ENCODE assay signal across 26 cellular contexts in genomic region chr1:11879311-11880180, GRCh38. TPM values are rescaled to one million over a fixed set of nuclear protein-coding genes. Genes with fewer than 3 reads are reported as not detected.
A peak's percentile ranks its signal among the peaks of the same experiment; 100 is the strongest.
DNase-seq lines count a peak whose midpoint lies in the region; ATAC-seq and TF ChIP-seq lines count a peak whose summit lies in the region.
"Had no signal": no experiment of that assay in that cellular context is flagged by ENCODE, and none has a peak within 500 bp of the region (broad histone marks: within the 10 kb centered on the region; RNA-seq: fewer than 3 reads in every experiment).

No MANE protein-coding gene starts in this region.

- in situ Hi-C loops in gastrocnemius medialis (cut with MboI; ENCODE audit: low sequenced_read_pairs in 4 of 4): no loop called here

- H3K4me1 Mint-ChIP-seq in mesothelial cell of epicardium: peaks cover 25% of the 10 kb centered on the region
- H3K4me1 Mint-ChIP-seq: CD4-positive, alpha-beta memory T cell had no signal

- H3K36me3 ChIP-seq in SK-N-SH (replicated peaks in 1 of 2; ENCODE audit: control insufficient read depth in 1 of 2, insufficient read depth in 2 of 2, low read length in 1 of 2) (no peaks in the 10 kb centered on the region), gastrocnemius medialis (no peaks in the 10 kb centered on the region)
- H3K36me3 ChIP-seq: BLaER1 had no signal

- H3K4me1 ChIP-seq in SK-N-SH (ENCODE audit: control insufficient read depth in 1 of 2, insufficient read depth in 2 of 2, low read depth in 1 of 2, low read length in 1 of 2): peaks cover 0 to 69% of the 10 kb centered on the region in 2 experiments; a peak in 2 of 4 replicates
- peaks cover 33% of the 10 kb centered on the region for H3K4me1 ChIP-seq in right cardiac atrium (ENCODE audit: control insufficient read depth, insufficient read depth, low read length)
- peaks cover 43 to 64% of the 10 kb centered on the region in 2 donors for H3K4me1 ChIP-seq in gastrocnemius medialis

- DNase-seq in SK-N-SH (no peak), D341Med (ENCODE audit: low spot score) (peak; percentile 12), right cardiac atrium (no peak), gastrocnemius medialis (no peak), mesothelial cell of epicardium (ENCODE audit: low spot score in 2 of 2, unreplicated experiment in 2 of 2) (no peak), HuH-7 (ENCODE audit: low spot score) (no peak)
- DNase-seq: ACHN; Caco-2; CD4-positive, alpha-beta memory T cell; DND-41; GOT3; KBM-7; MM.1S; NCI-H1048; NCI-H1417 treated with DMSO at 0.1 percent for 48 hours; NCI-H187; NCI-H2107; NCI-H446 treated with DMSO at 0.1 percent for 48 hours; NCI-H526 treated with DMSO at 0.1 percent for 48 hours; OCI-M1 had no signal

- POLR2A ChIA-PET in SK-N-SH (lab: Yijun Ruan, JAX): interaction anchor here (2.2 kb wide), 1 partner anchor 28 kb away, joined by 14 read pairs; no protein-coding TSS in a partner anchor

- H3K79me2 ChIP-seq in SK-N-SH (ENCODE audit: insufficient read depth): no peaks in the 10 kb centered on the region

- no peaks in the 10 kb centered on the region for H3K9me3 Mint-ChIP-seq in mesothelial cell of epicardium
- H3K9me3 Mint-ChIP-seq: CD4-positive, alpha-beta memory T cell had no signal

- intact Hi-C loops in right cardiac atrium (cut with DNase I): loop anchor here in 1 of 4 donors (10.0 kb wide), 1 partner anchor 225 kb away; the partner anchor contains the start of genes FBXO2 and FBXO44
- intact Hi-C loops in gastrocnemius medialis (cut with DNase I; ENCODE audit: low total_unique reads): loop anchor here (5.0 kb wide), 1 partner anchor 77 kb away; no protein-coding TSS in a partner anchor

- H3K9me3 ChIP-seq in SK-N-SH: no peaks in the 10 kb centered on the region
- no peaks in the 10 kb centered on the region for H3K9me3 ChIP-seq in right cardiac atrium (ENCODE audit: control insufficient read depth, low read length)
- no peaks in the 10 kb centered on the region for H3K9me3 ChIP-seq in gastrocnemius medialis
- H3K9me3 ChIP-seq: BLaER1, Caco-2 had no signal

- TF ChIP-seq POLR2A in gastrocnemius medialis (IDR thresholded peaks at IDR 0.05): no peak

- H3K27me3 ChIP-seq in SK-N-SH (ENCODE audit: insufficient read depth) (0 out of 2 replicates have a peak, but pooled peaks cover 5% of the 10 kb centered on the region), right cardiac atrium (ENCODE audit: control insufficient read depth, insufficient read depth) (no peaks in the 10 kb centered on the region), gastrocnemius medialis (no peaks in the 10 kb centered on the region)
- H3K27me3 ChIP-seq: BLaER1 had no signal

- H4K20me1 ChIP-seq in SK-N-SH (ENCODE audit: insufficient read depth): no peaks in the 10 kb centered on the region
- H4K20me1 ChIP-seq: BLaER1 had no signal

- ATAC-seq in SK-N-SH treated with all-trans-retinoic acid at 6 μM for 48 hours (no peak), right cardiac atrium (no peak), gastrocnemius medialis (no peak), GM18867 (IDR thresholded peaks at IDR 0.05; ENCODE audit: unreplicated experiment) (no peak)
- ATAC-seq: GM12878 had no signal

- H3K36me3 Mint-ChIP-seq in mesothelial cell of epicardium: no peaks in the 10 kb centered on the region
- H3K36me3 Mint-ChIP-seq: CD4-positive, alpha-beta memory T cell had no signal

- WGBS in SK-N-SH (ENCODE audit: low lambda C conversion rate): 63% methylated on average over 13 of the region's 28 CpGs
- 75% methylated on average over 28 of the region's 28 CpGs for WGBS in right cardiac atrium

- TF ChIP-seq CTCF in SK-N-SH (IDR thresholded peaks at IDR 0.05): no peak
- TF ChIP-seq CTCF in gastrocnemius medialis (IDR thresholded peaks at IDR 0.05 in 4 of 5, conservative IDR thresholded peaks at IDR 0.05 in 1 of 5): no peak
- TF ChIP-seq CTCF in mesothelial cell of epicardium (IDR thresholded peaks at IDR 0.05; ENCODE audit: unreplicated experiment): no peak

- CTCF ChIA-PET in SK-N-SH (lab: Yijun Ruan, JAX): interaction anchor here (0.8 to 4.6 kb wide), 6 partner anchors 12 to 103 kb away, joined by 3 to 42 read pairs (median 4); partner anchors contain the start of gene NPPA

- H3K9ac ChIP-seq in SK-N-SH: no peak overlapping the region
- H3K9ac ChIP-seq: BLaER1 had no signal

- H3K27ac ChIP-seq in SK-N-SH (ENCODE audit: low read depth in 2 of 2, low read length in 1 of 2) (peak overlapping the region in 1 of 2 experiments; percentile 99; a peak in 2 of 4 replicates), right cardiac atrium (ENCODE audit: low read length) (peak overlapping the region; percentile 34), gastrocnemius medialis (peak overlapping the region; percentile 71 to 97 (median 84))
- H3K27ac ChIP-seq: 22Rv1, BLaER1 had no signal

- no peak for TF ChIP-seq EP300 in SK-N-SH (IDR thresholded peaks at IDR 0.05; ENCODE audit: borderline replicate concordance in 1 of 2, low read depth in 1 of 2, low read length in 1 of 2)

- H3K4me3 ChIP-seq in SK-N-SH (ENCODE audit: low read depth in 2 of 2, low read length in 1 of 2): no peak overlapping the region
- no peak overlapping the region for H3K4me3 ChIP-seq in right cardiac atrium (ENCODE audit: low read length)
- no peak overlapping the region for H3K4me3 ChIP-seq in gastrocnemius medialis
- H3K4me3 ChIP-seq: BLaER1, GM12878 had no signal

- peaks cover 7% of the 10 kb centered on the region for H3K27me3 Mint-ChIP-seq in mesothelial cell of epicardium (ENCODE audit: low read depth)

- H2AFZ ChIP-seq in SK-N-SH (ENCODE audit: low read depth): no peak overlapping the region

- no peaks in the 10 kb centered on the region for H3F3A ChIP-seq in SK-N-SH (replicated peaks; ENCODE audit: insufficient read depth)

- no peak overlapping the region for H3K27ac Mint-ChIP-seq in mesothelial cell of epicardium
- H3K27ac Mint-ChIP-seq: CD4-positive, alpha-beta memory T cell had no signal

- H3K4me2 ChIP-seq in SK-N-SH: no peak overlapping the region
- H3K4me2 ChIP-seq: BLaER1 had no signal

- no peaks in the 10 kb centered on the region for H3K9me2 ChIP-seq in SK-N-SH

- H3K4me3 Mint-ChIP-seq in mesothelial cell of epicardium: no peak overlapping the region
- H3K4me3 Mint-ChIP-seq: CD4-positive, alpha-beta memory T cell had no signal

- TF ChIP-seq RAD21 in SK-N-SH (IDR thresholded peaks at IDR 0.05; ENCODE audit: low read length): no peak

TF ChIP-seq in SK-N-SH, 30 proteins besides CTCF, POLR2A, EP300 and RAD21:
- TF ChIP-seq NRF1 (IDR thresholded peaks at IDR 0.05; ENCODE audit: low read depth, low read length) (no peak), GATA2 (CRISPR knock-in tag; IDR thresholded peaks at IDR 0.05) (0 out of 2 replicates have a peak, but pooled peaks have one; percentile 16)

TF ChIP-seq in SK-N-SH treated with all-trans-retinoic acid at 6 μM for 48 hours, 23 proteins besides CTCF, POLR2A, EP300 and RAD21 (continues in another document):
- no peak for TF ChIP-seq GLIS3 (CRISPR knock-in tag; IDR thresholded peaks at IDR 0.05)
- TF ChIP-seq OSR1 (CRISPR knock-in tag; IDR thresholded peaks at IDR 0.05): no peak
- no peak for TF ChIP-seq CSRNP3 (CRISPR knock-in tag; IDR thresholded peaks at IDR 0.05)
- TF ChIP-seq TOX (CRISPR knock-in tag; IDR thresholded peaks at IDR 0.05; ENCODE audit: borderline replicate concordance): no peak

RNA-seq across cellular contexts. Expression of gene NPPB, which starts 20.8 kb away (rescaled TPM):
- polyA plus RNA-seq in SK-N-SH (2012; rRNA removed) (0.55 and 0.85 TPM in 2 replicates), right cardiac atrium (1,679 TPM)
- 0.18 and 0.49 TPM in 2 replicates for polyA plus RNA-seq in SK-N-SH (2012; cell fraction: cytosol; rRNA removed)
- 1.4 and 2.9 TPM in 2 replicates for polyA plus RNA-seq in SK-N-SH (2012; cell fraction: nucleus; rRNA removed)
- total RNA-seq in right cardiac atrium (1,000 to 10,000 TPM in 1 of 4 donors, 100 to 1,000 TPM in 1, 10 to 100 TPM in 2; 37.1 to 2,245 (median 160) TPM), gastrocnemius medialis (not detected), mesothelial cell of epicardium (1.3 to 2.5 TPM (median 2.3 TPM) in 3 replicates)
- total RNA-seq: CD4-positive, alpha-beta memory T cell; GM12878; SK-MEL-5 had no signal
- polyA plus RNA-seq: CD4-positive, alpha-beta memory T cell; GM12878 had no signal

RNA-seq across cellular contexts. Expression of gene NPPA, which starts 32.0 kb away (rescaled TPM):
- not detected in 2 replicates for polyA plus RNA-seq in SK-N-SH (2012; rRNA removed)
- 0.04 TPM in 1 of 2 replicates, not detected in the other for polyA plus RNA-seq in SK-N-SH (2012; cell fraction: cytosol; rRNA removed)
- polyA plus RNA-seq in SK-N-SH (2012; cell fraction: nucleus; rRNA removed): not detected in 2 replicates
- over 10,000 TPM; 26,185 to 59,291 (median 38,228) TPM for total RNA-seq in right cardiac atrium
- 45,715 TPM for polyA plus RNA-seq in right cardiac atrium
- 1 to 10 TPM in 2 of 4 donors, under 1 TPM in 1, not detected in 1; 0.53 to 4.2 (median 1.9) TPM for total RNA-seq in gastrocnemius medialis
- total RNA-seq in mesothelial cell of epicardium: not detected in 3 replicates
- total RNA-seq: Caco-2; CD4-positive, alpha-beta memory T cell; GM12878; SK-MEL-5 had no signal
- polyA plus RNA-seq: CD4-positive, alpha-beta memory T cell had no signal

RNA-seq across cellular contexts. Expression of gene KIAA2013, which starts 46.7 kb away (rescaled TPM):
- 66.1 and 67.9 TPM in 2 replicates for polyA plus RNA-seq in SK-N-SH (2012; rRNA removed)
- 33.3 and 49.7 TPM in 2 replicates for polyA plus RNA-seq in SK-N-SH (2012; cell fraction: cytosol; rRNA removed)
- 44.1 and 55.1 TPM in 2 replicates for polyA plus RNA-seq in SK-N-SH (2012; cell fraction: nucleus; rRNA removed)
- total RNA-seq in right cardiac atrium: 10 to 100 TPM; 34.6 to 38.1 (median 36.3) TPM
- polyA plus RNA-seq in right cardiac atrium: 37.3 TPM
- total RNA-seq in gastrocnemius medialis: 100 to 1,000 TPM in 1 of 4 donors, 10 to 100 TPM in 3; 71.0 to 126 (median 85.1) TPM
- total RNA-seq in mesothelial cell of epicardium: 37.8 to 39.3 TPM (median 37.8 TPM) in 3 replicates

RNA-seq across cellular contexts. Expression of gene PLOD1, which starts 55.0 kb away (rescaled TPM):
- polyA plus RNA-seq in SK-N-SH (2012; rRNA removed): 204 and 257 TPM in 2 replicates
- polyA plus RNA-seq in SK-N-SH (2012; cell fraction: cytosol; rRNA removed): 102 and 163 TPM in 2 replicates
- polyA plus RNA-seq in SK-N-SH (2012; cell fraction: nucleus; rRNA removed): 216 and 265 TPM in 2 replicates
- total RNA-seq in right cardiac atrium: 10 to 100 TPM; 49.5 to 77.8 (median 63.1) TPM
- polyA plus RNA-seq in right cardiac atrium: 51.0 TPM
- 10 to 100 TPM; 23.9 to 66.5 (median 54.8) TPM for total RNA-seq in gastrocnemius medialis
- total RNA-seq in mesothelial cell of epicardium: 198 to 206 TPM (median 203 TPM) in 3 replicates

Comparison
In these comparisons a context has a peak if more than half of its experiments do, and no peak if none do; other contexts are left out.
1. RNA of gene NPPB, which starts 20.8 kb away (total RNA-seq): 37.1 to 2,245 TPM in right cardiac atrium; 1.3 to 2.5 TPM in mesothelial cell of epicardium and not detected in gastrocnemius medialis; every median in the first group is over 10 times any median in the second.
2. RNA of gene NPPA, which starts 32.0 kb away (total RNA-seq): 26,185 to 59,291 TPM in right cardiac atrium; 0.53 to 4.2 TPM in gastrocnemius medialis and not detected in mesothelial cell of epicardium; every median in the first group is over 1,000 times any median in the second.